8 cellular contexts compared by ENCODE assay signal in genomic region chr6:33392168-33392947, GRCh38. TPM values are rescaled to one million over a fixed set of nuclear protein-coding genes. Genes with fewer than 3 reads are reported as not detected.
DNase-seq lines count a peak whose midpoint lies in the region; ATAC-seq lines count a peak whose summit lies in the region.

No MANE protein-coding gene starts in this region.

- peaks cover 2% of the 10 kb centered on the region for H3K27me3 Mint-ChIP-seq in activated CD8-positive, alpha-beta T cell treated with anti-CD3 and anti-CD28 coated beads, Interleukin-2, amount 10 ng/mL, durations not matched to agents 7 days and 5 days (ENCODE audit: low read depth)
- peaks cover 7 to 8% (median 8%) of the 10 kb centered on the region in 3 donors for H3K27me3 Mint-ChIP-seq in immature natural killer cell (ENCODE audit: low read depth in 3 of 3)

- CTCF ChIA-PET in activated CD8-positive, alpha-beta T cell treated with anti-CD3 and anti-CD28 coated beads, Interleukin-2, amount 10 ng/mL, durations not matched to agents 7 days and 5 days (lab: Charles Lee) = interaction anchor here (0.5 to 1.6 kb wide), 3 partner anchors 39 to 65 kb away, joined by 3 read pairs; no protein-coding TSS in a partner anchor

- H3K4me1 Mint-ChIP-seq in activated CD8-positive, alpha-beta T cell treated with anti-CD3 and anti-CD28 coated beads, Interleukin-2, amount 10 ng/mL, durations not matched to agents 7 days and 5 days (ENCODE audit: low read depth) = peaks cover 47% of the 10 kb centered on the region
- H3K4me1 Mint-ChIP-seq in immature natural killer cell = peaks cover 28 to 30% of the 10 kb centered on the region in 2 donors

- peak overlapping the region; percentile 99 for H3K4me3 Mint-ChIP-seq in activated CD8-positive, alpha-beta T cell treated with anti-CD3 and anti-CD28 coated beads, Interleukin-2, amount 10 ng/mL, durations not matched to agents 7 days and 5 days
- peak overlapping the region; percentile 84 to 89 (median 88) for H3K4me3 Mint-ChIP-seq in immature natural killer cell

- no peaks in the 10 kb centered on the region for H3K9me3 Mint-ChIP-seq in activated CD8-positive, alpha-beta T cell treated with anti-CD3 and anti-CD28 coated beads, Interleukin-2, amount 10 ng/mL, durations not matched to agents 7 days and 5 days (ENCODE audit: insufficient read depth)
- no peaks in the 10 kb centered on the region for H3K9me3 Mint-ChIP-seq in immature natural killer cell

- POLR2A ChIA-PET in activated CD8-positive, alpha-beta T cell treated with anti-CD3 and anti-CD28 coated beads, Interleukin-2, amount 10 ng/mL, durations not matched to agents 7 days and 5 days (lab: Charles Lee) = interaction anchor here (1.0 to 1.7 kb wide), 4 partner anchors 10 to 62 kb away, joined by 5 to 9 read pairs (median 6); partner anchors contain the start of gene ZBTB9

- ATAC-seq in HG03378 (IDR thresholded peaks at IDR 0.05; ENCODE audit: unreplicated experiment) = peak; percentile 2
- ATAC-seq in activated CD8-positive, alpha-beta T cell treated with anti-CD3 and anti-CD28 coated beads, Interleukin-2, amount 10 ng/mL, durations not matched to agents 7 days and 5 days = peak; percentile 21
- no peak for ATAC-seq in sciatic nerve

- peaks cover 42% of the 10 kb centered on the region for H3K36me3 Mint-ChIP-seq in activated CD8-positive, alpha-beta T cell treated with anti-CD3 and anti-CD28 coated beads, Interleukin-2, amount 10 ng/mL, durations not matched to agents 7 days and 5 days (ENCODE audit: low read depth)
- H3K36me3 Mint-ChIP-seq in immature natural killer cell = no peaks in the 10 kb centered on the region

- H3K27ac ChIP-seq in substantia nigra (ENCODE audit: low read depth, low read length, poor library complexity, severe bottlenecking) = peak overlapping the region; percentile 21

- intact Hi-C loops in sciatic nerve (cut with DNase I) = no loop called here

- H3K27ac Mint-ChIP-seq in activated CD8-positive, alpha-beta T cell treated with anti-CD3 and anti-CD28 coated beads, Interleukin-2, amount 10 ng/mL, durations not matched to agents 7 days and 5 days = peak overlapping the region; percentile 96
- H3K27ac Mint-ChIP-seq in immature natural killer cell = peak overlapping the region; percentile 94 to 99 (median 96)

- DNase-seq in NCI-H1105 treated with DMSO at 0.1 percent for 48 hours (lab: John Stamatoyannopoulos, UW) (peak; percentile 14), NCI-H1105 (lab: John Stamatoyannopoulos, UW) (no peak), immature natural killer cell (peak in 1 of 3 donors; percentile 27), substantia nigra (lab: John Stamatoyannopoulos, UW) (no peak), sciatic nerve (ENCODE audit: low spot score) (no peak)
- peak; percentile 40 for DNase-seq in activated CD8-positive, alpha-beta T cell treated with anti-CD3 and anti-CD28 coated beads, Interleukin-2, amount 10 ng/mL, durations not matched to agents 7 days and 5 days
- DNase-seq in stimulated activated CD4-positive, alpha-beta T cell treated with anti-CD3 and anti-CD28 coated beads, Interleukin-1b, Interleukin-23, amount 100 ng/mL, for 48 hours = no peak

RNA-seq across cellular contexts. Expression of gene KIFC1, which starts 0.7 kb away (rescaled TPM):
- total RNA-seq in activated CD8-positive, alpha-beta T cell treated with anti-CD3 and anti-CD28 coated beads, Interleukin-2, amount 10 ng/mL, durations not matched to agents 7 days and 5 days = 100 to 1,000 TPM; 175 to 180 TPM
- 1 to 10 TPM in 2 of 3 donors, not detected in 1; 2.2 to 3.7 TPM for polyA plus RNA-seq in immature natural killer cell
- total RNA-seq in sciatic nerve = 1.5 TPM

RNA-seq across cellular contexts. Expression of gene PHF1, which starts 18.5 kb away (rescaled TPM):
- total RNA-seq in activated CD8-positive, alpha-beta T cell treated with anti-CD3 and anti-CD28 coated beads, Interleukin-2, amount 10 ng/mL, durations not matched to agents 7 days and 5 days = 10 to 100 TPM; 35.9 to 36.5 TPM
- 10 to 100 TPM; 22.7 to 36.5 (median 29.8) TPM for polyA plus RNA-seq in immature natural killer cell
- 107 TPM for total RNA-seq in sciatic nerve

RNA-seq across cellular contexts. Expression of gene CUTA, which starts 25.5 kb away (rescaled TPM):
- total RNA-seq in activated CD8-positive, alpha-beta T cell treated with anti-CD3 and anti-CD28 coated beads, Interleukin-2, amount 10 ng/mL, durations not matched to agents 7 days and 5 days = 100 to 1,000 TPM; 179 to 187 TPM
- 100 to 1,000 TPM; 367 to 404 (median 404) TPM for polyA plus RNA-seq in immature natural killer cell
- total RNA-seq in sciatic nerve = 107 TPM

RNA-seq across cellular contexts. Expression of gene SYNGAP1, which starts 27.5 kb away (rescaled TPM):
- 10 to 100 TPM; 42.0 to 48.2 TPM for total RNA-seq in activated CD8-positive, alpha-beta T cell treated with anti-CD3 and anti-CD28 coated beads, Interleukin-2, amount 10 ng/mL, durations not matched to agents 7 days and 5 days
- polyA plus RNA-seq in immature natural killer cell = under 1 TPM; 0.02 to 0.32 (median 0.20) TPM
- 30.2 TPM for total RNA-seq in sciatic nerve

Comparison
In these comparisons a context has a peak if more than half of its experiments do, and no peak if none do; other contexts are left out.
1. DNase-seq: peak in NCI-H1105 treated with DMSO at 0.1 percent for 48 hours (single experiment) and activated CD8-positive, alpha-beta T cell treated with anti-CD3 and anti-CD28 coated beads, Interleukin-2, amount 10 ng/mL, durations not matched to agents 7 days and 5 days (single experiment); none in NCI-H1105 (single experiment), substantia nigra (0 of 49), sciatic nerve (single experiment) and stimulated activated CD4-positive, alpha-beta T cell treated with anti-CD3 and anti-CD28 coated beads, Interleukin-1b, Interleukin-23, amount 100 ng/mL, for 48 hours (single experiment).
2. RNA of gene KIFC1, which starts 0.7 kb away (total RNA-seq): 175 to 180 TPM in activated CD8-positive, alpha-beta T cell treated with anti-CD3 and anti-CD28 coated beads, Interleukin-2, amount 10 ng/mL, durations not matched to agents 7 days and 5 days; 1.5 TPM in sciatic nerve (single experiment); every median in the first group is over 10 times any median in the second.